21 cellular contexts compared by ENCODE assay signal in the genomic region with DNA sequence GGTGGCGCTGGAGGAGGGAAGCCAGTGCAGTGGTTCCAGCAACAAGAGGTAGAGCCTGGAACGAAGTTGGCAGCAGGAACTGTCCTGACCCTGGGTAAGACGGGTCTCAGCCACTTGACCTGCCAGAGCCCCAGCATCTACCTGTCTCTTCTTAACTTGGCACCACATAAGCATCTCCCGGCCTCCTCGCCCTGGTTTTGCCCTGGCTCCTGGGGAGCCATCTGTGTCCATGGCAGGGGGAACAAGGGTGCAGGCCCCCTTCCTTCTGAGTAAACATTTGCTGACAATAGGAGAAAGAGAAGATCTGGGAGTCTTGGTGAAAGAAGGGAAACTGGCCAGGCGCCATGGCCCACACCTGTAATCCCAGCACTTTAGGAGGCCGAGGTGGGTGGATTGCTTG. TPM values are rescaled to one million over a fixed set of nuclear protein-coding genes. Genes with fewer than 3 reads are reported as not detected.
DNase-seq lines count a peak whose midpoint lies in the region; ATAC-seq and TF ChIP-seq lines count a peak whose summit lies in the region.
"Had no signal": no experiment of that assay in that cellular context is flagged by ENCODE, and none has a peak within 500 bp of the region (broad histone marks: within the 10 kb centered on the region; RNA-seq: fewer than 3 reads in every experiment).

No MANE protein-coding gene starts in this region.

- no peak overlapping the region for H3K4me3 Mint-ChIP-seq in activated naive CD8-positive, alpha-beta T cell treated with anti-CD3 and anti-CD28 coated beads, Interleukin-2, amount 10 ng/mL, durations not matched to agents 7 days and 5 days
- no peak overlapping the region for H3K4me3 Mint-ChIP-seq in activated naive CD8-positive, alpha-beta T cell treated with anti-CD3 and anti-CD28 coated beads for 36 hours
- H3K4me3 Mint-ChIP-seq in T-helper 2 cell treated with Interferon-gamma antibody and Interleukin-4, amounts not matched to agents 5 μg/mL and 100 μg/mL, for 36 hours, result no peak overlapping the region
- H3K4me3 Mint-ChIP-seq: H9 had no signal

- POLR2A ChIA-PET in activated naive CD8-positive, alpha-beta T cell treated with anti-CD3 and anti-CD28 coated beads, Interleukin-2, amount 10 ng/mL, durations not matched to agents 7 days and 5 days (lab: Charles Lee), result no interaction called here

- WGBS in suprapubic skin, result 84% methylated on average over 5 of the region's 7 CpGs

- no peak for TF ChIP-seq CTCF in RWPE2 (IDR thresholded peaks at IDR 0.05; ENCODE audit: poor library complexity, severe bottlenecking)
- no peak for TF ChIP-seq CTCF in suprapubic skin (IDR thresholded peaks at IDR 0.05)

- H3K27me3 ChIP-seq in RWPE2 (ENCODE audit: insufficient read depth, poor library complexity, severe bottlenecking), result no peaks in the 10 kb centered on the region
- no peaks in the 10 kb centered on the region for H3K27me3 ChIP-seq in suprapubic skin
- H3K27me3 ChIP-seq: MG63 had no signal

- H3K36me3 Mint-ChIP-seq in activated naive CD8-positive, alpha-beta T cell treated with anti-CD3 and anti-CD28 coated beads, Interleukin-2, amount 10 ng/mL, durations not matched to agents 7 days and 5 days, result no peaks in the 10 kb centered on the region
- H3K36me3 Mint-ChIP-seq in activated naive CD8-positive, alpha-beta T cell treated with anti-CD3 and anti-CD28 coated beads for 36 hours, result no peaks in the 10 kb centered on the region
- H3K36me3 Mint-ChIP-seq in T-helper 2 cell treated with Interferon-gamma antibody and Interleukin-4, amounts not matched to agents 5 μg/mL and 100 μg/mL, for 36 hours (ENCODE audit: low read depth), result no peaks in the 10 kb centered on the region

- ATAC-seq in activated naive CD8-positive, alpha-beta T cell treated with anti-CD3 and anti-CD28 coated beads, Interleukin-2, amount 10 ng/mL, durations not matched to agents 7 days and 5 days (ENCODE audit: low read depth), result no peak
- ATAC-seq in RWPE2 (ENCODE audit: low read depth) (no peak), left lobe of liver (no peak)

- TF ChIP-seq POLR2A in suprapubic skin (IDR thresholded peaks at IDR 0.05), result no peak

- H3K4me1 ChIP-seq in RWPE2 (ENCODE audit: insufficient read depth, poor library complexity, severe bottlenecking) (peaks cover 16% of the 10 kb centered on the region), suprapubic skin (peaks cover 27% of the 10 kb centered on the region)

- TF ChIP-seq EP300 in suprapubic skin (IDR thresholded peaks at IDR 0.05), result no peak

- H3K27ac Mint-ChIP-seq in activated naive CD8-positive, alpha-beta T cell treated with anti-CD3 and anti-CD28 coated beads, Interleukin-2, amount 10 ng/mL, durations not matched to agents 7 days and 5 days, result no peak overlapping the region
- H3K27ac Mint-ChIP-seq in activated naive CD8-positive, alpha-beta T cell treated with anti-CD3 and anti-CD28 coated beads for 36 hours, result no peak overlapping the region
- H3K27ac Mint-ChIP-seq in T-helper 2 cell treated with Interferon-gamma antibody and Interleukin-4, amounts not matched to agents 5 μg/mL and 100 μg/mL, for 36 hours, result no peak overlapping the region
- H3K27ac Mint-ChIP-seq: H9 had no signal

- DNase-seq in activated naive CD8-positive, alpha-beta T cell treated with anti-CD3 and anti-CD28 coated beads, Interleukin-2, amount 10 ng/mL, durations not matched to agents 7 days and 5 days, result peak; percentile 19
- no peak for DNase-seq in activated naive CD8-positive, alpha-beta T cell treated with anti-CD3 and anti-CD28 coated beads for 36 hours
- DNase-seq in RWPE2 (ENCODE audit: low spot score), result peak; percentile 28
- DNase-seq in left lobe of liver (ENCODE audit: low spot score), result peak; percentile 38
- peak; percentile 29 to 59 for DNase-seq in suprapubic skin (ENCODE audit: low spot score in 2 of 2)
- DNase-seq in NCI-H2196 (lab: John Stamatoyannopoulos, UW; ENCODE audit: unreplicated experiment), result no peak
- no peak for DNase-seq in NOMO-1 (lab: John Stamatoyannopoulos, UW; ENCODE audit: unreplicated experiment in 2 of 2)
- no peak for DNase-seq in T-helper 2 cell treated with Interferon-gamma antibody and Interleukin-4, amounts not matched to agents 5 μg/mL and 100 μg/mL, for 36 hours (ENCODE audit: low spot score)
- DNase-seq: ACHN, H9, IMR-90, Karpas-422, MG63, NCI-H1092, NCI-H146, NCI-H226, NCI-H69, PC-9 had no signal

- H3K4me3 ChIP-seq in RWPE2 (ENCODE audit: severe bottlenecking), result no peak overlapping the region
- H3K4me3 ChIP-seq in suprapubic skin, result no peak overlapping the region
- H3K4me3 ChIP-seq: MG63, PC-9 had no signal

- no peaks in the 10 kb centered on the region for H3K4me1 Mint-ChIP-seq in activated naive CD8-positive, alpha-beta T cell treated with anti-CD3 and anti-CD28 coated beads, Interleukin-2, amount 10 ng/mL, durations not matched to agents 7 days and 5 days
- no peaks in the 10 kb centered on the region for H3K4me1 Mint-ChIP-seq in activated naive CD8-positive, alpha-beta T cell treated with anti-CD3 and anti-CD28 coated beads for 36 hours
- H3K4me1 Mint-ChIP-seq in T-helper 2 cell treated with Interferon-gamma antibody and Interleukin-4, amounts not matched to agents 5 μg/mL and 100 μg/mL, for 36 hours (ENCODE audit: low read depth), result no peaks in the 10 kb centered on the region

- H3K9me3 ChIP-seq in RWPE2 (ENCODE audit: severe bottlenecking), result no peaks in the 10 kb centered on the region
- H3K9me3 ChIP-seq in suprapubic skin, result no peaks in the 10 kb centered on the region
- H3K9me3 ChIP-seq: Caco-2, MG63 had no signal

- H3K27me3 Mint-ChIP-seq in activated naive CD8-positive, alpha-beta T cell treated with anti-CD3 and anti-CD28 coated beads, Interleukin-2, amount 10 ng/mL, durations not matched to agents 7 days and 5 days, result no peaks in the 10 kb centered on the region
- H3K27me3 Mint-ChIP-seq in activated naive CD8-positive, alpha-beta T cell treated with anti-CD3 and anti-CD28 coated beads for 36 hours, result no peaks in the 10 kb centered on the region
- peaks cover 5% of the 10 kb centered on the region for H3K27me3 Mint-ChIP-seq in T-helper 2 cell treated with Interferon-gamma antibody and Interleukin-4, amounts not matched to agents 5 μg/mL and 100 μg/mL, for 36 hours (ENCODE audit: low read depth)

- no peak overlapping the region for H3K27ac ChIP-seq in RWPE2 (ENCODE audit: poor library complexity, severe bottlenecking)
- H3K27ac ChIP-seq in suprapubic skin, result no peak overlapping the region
- H3K27ac ChIP-seq: PC-9 had no signal

- no peaks in the 10 kb centered on the region for H3K9me3 Mint-ChIP-seq in activated naive CD8-positive, alpha-beta T cell treated with anti-CD3 and anti-CD28 coated beads, Interleukin-2, amount 10 ng/mL, durations not matched to agents 7 days and 5 days
- H3K9me3 Mint-ChIP-seq in activated naive CD8-positive, alpha-beta T cell treated with anti-CD3 and anti-CD28 coated beads for 36 hours, result no peaks in the 10 kb centered on the region
- no peaks in the 10 kb centered on the region for H3K9me3 Mint-ChIP-seq in T-helper 2 cell treated with Interferon-gamma antibody and Interleukin-4, amounts not matched to agents 5 μg/mL and 100 μg/mL, for 36 hours
- H3K9me3 Mint-ChIP-seq: H9 had no signal

- H3K36me3 ChIP-seq in RWPE2 (ENCODE audit: low read depth) (peaks cover 12% of the 10 kb centered on the region; the same call in 1 of the 2 replicates), suprapubic skin (peaks cover 8% of the 10 kb centered on the region)
- H3K36me3 ChIP-seq: MG63 had no signal

RNA-seq across cellular contexts. Expression of a gene that starts 12.8 kb away (rescaled TPM):
- not detected for total RNA-seq in activated naive CD8-positive, alpha-beta T cell treated with anti-CD3 and anti-CD28 coated beads, Interleukin-2, amount 10 ng/mL, durations not matched to agents 7 days and 5 days
- total RNA-seq in activated naive CD8-positive, alpha-beta T cell treated with anti-CD3 and anti-CD28 coated beads for 36 hours, result not detected
- total RNA-seq in left lobe of liver (6.0 TPM), suprapubic skin (10 to 100 TPM in 3 of 4 donors, 1 to 10 TPM in 1; 5.5 to 15.9 (median 12.8) TPM)
- total RNA-seq: IMR-90 had no signal

RNA-seq across cellular contexts. Expression of a gene that starts 41.2 kb away (rescaled TPM):
- under 1 TPM in 1 of 2 experiments, not detected in 1; 0.44 TPM for total RNA-seq in activated naive CD8-positive, alpha-beta T cell treated with anti-CD3 and anti-CD28 coated beads, Interleukin-2, amount 10 ng/mL, durations not matched to agents 7 days and 5 days
- not detected for total RNA-seq in activated naive CD8-positive, alpha-beta T cell treated with anti-CD3 and anti-CD28 coated beads for 36 hours
- total RNA-seq in left lobe of liver, result 0.25 TPM
- total RNA-seq in suprapubic skin, result under 1 TPM in 3 of 4 donors, not detected in 1; 0.38 to 0.89 (median 0.38) TPM
- total RNA-seq: H9, HT-29, IMR-90, SK-MEL-5 had no signal

Comparison
In these comparisons a context has a peak if more than half of its experiments do, and no peak if none do; other contexts are left out.
1. DNase-seq: peak in activated naive CD8-positive, alpha-beta T cell treated with anti-CD3 and anti-CD28 coated beads, Interleukin-2, amount 10 ng/mL, durations not matched to agents 7 days and 5 days (single experiment), RWPE2 (single experiment), left lobe of liver (single experiment) and suprapubic skin (2 of 2); none in activated naive CD8-positive, alpha-beta T cell treated with anti-CD3 and anti-CD28 coated beads for 36 hours (single experiment), NCI-H2196 (single experiment), NOMO-1 (0 of 2) and T-helper 2 cell treated with Interferon-gamma antibody and Interleukin-4, amounts not matched to agents 5 μg/mL and 100 μg/mL, for 36 hours (single experiment).